Comparison of ENCODE assay signal across 13 cellular contexts in the genomic region with DNA sequence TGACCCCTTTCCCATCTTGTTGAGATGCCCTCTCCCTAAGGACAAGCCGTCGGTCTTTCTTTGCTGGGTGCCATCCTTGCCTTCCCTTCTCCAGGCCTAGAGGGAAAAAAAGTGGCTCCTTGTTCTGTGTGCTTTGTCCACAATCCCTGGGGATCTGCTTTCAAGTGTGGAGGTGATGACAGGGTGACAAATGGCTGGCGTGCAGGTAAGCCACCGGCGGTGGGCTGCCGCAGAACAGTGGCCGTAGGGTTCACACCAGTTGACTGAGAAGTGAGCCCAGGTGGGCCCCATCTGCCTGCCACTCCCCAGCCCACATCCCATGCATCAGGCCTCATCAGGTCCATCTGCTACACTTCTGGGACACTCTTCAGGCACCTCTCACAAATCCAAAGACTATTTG.
DNase-seq lines count a peak whose midpoint lies in the region.
"Had no signal": no experiment of that assay in that cellular context is flagged by ENCODE, and none has a peak within 500 bp of the region (broad histone marks: within the 10 kb centered on the region; RNA-seq: fewer than 3 reads in every experiment).

No MANE protein-coding gene starts in this region.

- peak; percentile 23 for DNase-seq in activated CD8-positive, alpha-beta memory T cell treated with anti-CD3 and anti-CD28 coated beads, Interleukin-2, amount 50 U/mL, for 48 hours
- no peak for DNase-seq in activated CD8-positive, alpha-beta memory T cell treated with anti-CD3 and anti-CD28 coated beads for 24 hours
- DNase-seq in NCI-H146 treated with DMSO at 0.1 percent for 48 hours (lab: John Stamatoyannopoulos, UW; ENCODE audit: unreplicated experiment) (peak; percentile 16), NCI-H510A (lab: John Stamatoyannopoulos, UW) (peak; percentile 76), nucleus accumbens (lab: John Stamatoyannopoulos, UW) (no peak), islet precursor cell (no peak)
- no peak for DNase-seq in stimulated activated CD4-positive, alpha-beta T cell treated with anti-CD3 and anti-CD28 coated beads, Interleukin-12 subunit alpha, Interleukin-12 subunit beta, amount 100 ng/mL, for 4 hours
- DNase-seq: CD4-positive, CD25-positive, alpha-beta regulatory T cell; GDM1; NCI-H1436; NCI-H748 treated with DMSO at 0.1 percent for 48 hours; OCI-M1; RPMI8226 had no signal

Comparison
In these comparisons a context has a peak if more than half of its experiments do, and no peak if none do; other contexts are left out.
1. DNase-seq: peak in activated CD8-positive, alpha-beta memory T cell treated with anti-CD3 and anti-CD28 coated beads, Interleukin-2, amount 50 U/mL, for 48 hours (single experiment), NCI-H146 treated with DMSO at 0.1 percent for 48 hours (single experiment) and NCI-H510A (single experiment); none in activated CD8-positive, alpha-beta memory T cell treated with anti-CD3 and anti-CD28 coated beads for 24 hours (single experiment), nucleus accumbens (0 of 56), stimulated activated CD4-positive, alpha-beta T cell treated with anti-CD3 and anti-CD28 coated beads, Interleukin-12 subunit alpha, Interleukin-12 subunit beta, amount 100 ng/mL, for 4 hours (single experiment) and islet precursor cell (single experiment).